ENCODE assay signal across 19 cellular contexts in the genomic region with DNA sequence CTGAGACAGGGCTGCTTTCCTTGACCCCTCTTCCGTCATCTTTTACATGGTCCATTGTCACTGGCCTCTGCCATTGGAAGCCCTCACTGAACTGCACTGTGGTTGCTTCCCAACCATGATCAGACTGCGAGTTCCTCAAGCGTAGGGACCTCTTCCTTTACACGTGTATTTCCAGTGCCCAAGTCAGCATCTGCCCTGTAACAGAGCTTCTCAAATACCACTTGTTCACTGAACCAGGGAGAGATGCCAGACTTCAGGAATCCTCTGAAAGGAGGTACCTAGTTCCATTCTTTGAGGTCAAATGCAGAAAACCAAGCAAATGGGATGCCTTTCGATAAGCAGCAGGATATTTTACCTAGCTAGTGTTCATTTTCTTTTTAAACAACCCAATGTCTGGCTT.
DNase-seq lines count a peak whose midpoint lies in the region; ATAC-seq, FAIRE-seq and TF ChIP-seq lines count a peak whose summit lies in the region.
"Had no signal": no experiment of that assay in that cellular context is flagged by ENCODE, and none has a peak within 500 bp of the region (broad histone marks: within the 10 kb centered on the region; RNA-seq: fewer than 3 reads in every experiment).

No MANE protein-coding gene starts in this region.

- H3K36me3 Mint-ChIP-seq in Calu3 (ENCODE audit: insufficient read depth, unreplicated experiment) = peaks cover 39% of the 10 kb centered on the region

- H4K8ac ChIP-seq in neuronal stem cell (ENCODE audit: low read depth, low read length) = no peak overlapping the region

- no peak overlapping the region for H2BK120ac ChIP-seq in neuronal stem cell (ENCODE audit: low read depth, low read length)

- H2BK5ac ChIP-seq in neuronal stem cell (ENCODE audit: low read length) = no peak overlapping the region

- H3K4me3 ChIP-seq in kidney epithelial cell (ENCODE audit: low read depth, low read length) (no peak overlapping the region), neuronal stem cell (ENCODE audit: low read length in 2 of 2) (no peak overlapping the region)

- no peak for TF ChIP-seq CTCF in Calu3 (IDR thresholded peaks at IDR 0.05; ENCODE audit: unreplicated experiment)
- TF ChIP-seq CTCF in kidney epithelial cell (IDR thresholded peaks at IDR 0.05; ENCODE audit: insufficient read depth, low read length, poor library complexity, severe bottlenecking) = no peak

- no peak overlapping the region for H4K91ac ChIP-seq in neuronal stem cell (ENCODE audit: low read depth, low read length, poor library complexity)

- H3K18ac ChIP-seq in neuronal stem cell (ENCODE audit: low read length) = peak overlapping the region; percentile 77

- H3K4me1 Mint-ChIP-seq in Calu3 (ENCODE audit: low read depth, unreplicated experiment) = peaks cover 15% of the 10 kb centered on the region

- no peaks in the 10 kb centered on the region for H3K27me3 Mint-ChIP-seq in Calu3 (ENCODE audit: unreplicated experiment)

- H3K9me3 Mint-ChIP-seq in Calu3 (ENCODE audit: low read depth, unreplicated experiment) = no peaks in the 10 kb centered on the region
- H3K9me3 Mint-ChIP-seq: H9 had no signal

- WGBS in neuronal stem cell (ENCODE audit: extremely low coverage in 2 of 2, insufficient read length in 2 of 2, insufficient replicate concordance in 1 of 2), 2 donors = no CpG with 5 or more reads among the region's 5 CpGs

- FAIRE-seq in RCC 7860 (lab: Jason Lieb, UNC) = peak; percentile 90
- FAIRE-seq: HTR-8/SVneo had no signal

- H3K27ac ChIP-seq in neuronal stem cell (replicated peaks; ENCODE audit: low read length) = no peak overlapping the region
- H3K27ac ChIP-seq: RWPE1 had no signal

- no peak for ATAC-seq in GM18502 (IDR thresholded peaks at IDR 0.05; ENCODE audit: poor library complexity, unreplicated experiment)
- ATAC-seq: SK-N-SH treated with all-trans-retinoic acid at 6 μM for 48 hours had no signal

- intact Hi-C loops in Calu3 (cut with micrococcal nuclease; ENCODE audit: unreplicated experiment) = no loop called here

- H3K27me3 ChIP-seq in kidney epithelial cell (ENCODE audit: control insufficient read depth, insufficient read depth, low read length) (no peaks in the 10 kb centered on the region), neuronal stem cell (ENCODE audit: control insufficient read depth in 3 of 3, insufficient read depth in 3 of 3, low read depth in 1 of 3, low read length in 3 of 3) (no peaks in the 10 kb centered on the region)

- H3K14ac ChIP-seq in neuronal stem cell (ENCODE audit: low read length) = no peak overlapping the region

- BruUV-seq in Calu3 (replicated peaks; lab: Mats Ljungman, UMichigan) = no TSS peak

- H3K36me3 ChIP-seq in kidney epithelial cell (ENCODE audit: control insufficient read depth, insufficient read depth, low read length) (peaks cover 3% of the 10 kb centered on the region), neuronal stem cell (replicated peaks in 1 of 2; ENCODE audit: control insufficient read depth in 2 of 2, insufficient read depth in 2 of 2, low read length in 2 of 2) (peaks cover 0 to 83% of the 10 kb centered on the region in 2 donors)

- no peak overlapping the region for H2AK5ac ChIP-seq in neuronal stem cell (ENCODE audit: low read depth, low read length)

- no peak overlapping the region for H3K4ac ChIP-seq in neuronal stem cell (ENCODE audit: low read length)

- no peak overlapping the region for H3K9ac ChIP-seq in neuronal stem cell (ENCODE audit: low read depth, low read length, poor library complexity)

- peak overlapping the region; percentile 92 for H2BK12ac ChIP-seq in neuronal stem cell (ENCODE audit: low read length)

- H3K4me1 ChIP-seq in neuronal stem cell (ENCODE audit: control insufficient read depth in 2 of 2, insufficient read depth in 1 of 2, low read depth in 1 of 2, low read length in 2 of 2) = peaks cover 0 to 9% of the 10 kb centered on the region in 2 donors

- no peak overlapping the region for H3K4me2 ChIP-seq in neuronal stem cell (ENCODE audit: insufficient read depth, low read length, poor library complexity, severe bottlenecking)

- CTCF ChIA-PET in Calu3 (lab: Charles Lee) = no interaction called here

- H3K4me3 Mint-ChIP-seq in Calu3 (ENCODE audit: low read depth, unreplicated experiment) = no peak overlapping the region
- H3K4me3 Mint-ChIP-seq: H9 had no signal

- no peak overlapping the region for H3K23ac ChIP-seq in neuronal stem cell (ENCODE audit: low read depth, low read length, poor library complexity)

- DNase-seq in Calu3 = no peak
- peak; percentile 78 for DNase-seq in RCC 7860 (ENCODE audit: low spot score)
- peak; percentile 52 for DNase-seq in kidney epithelial cell (ENCODE audit: low read depth)
- DNase-seq in neuronal stem cell (ENCODE audit: low spot score) = no peak
- DNase-seq in MV-4-11 (lab: John Stamatoyannopoulos, UW) = no peak
- no peak for DNase-seq in A172 (ENCODE audit: low spot score)
- DNase-seq: GDM1, H9, MM.1S, NCI-H1105 treated with DMSO at 0.1 percent for 48 hours, NCI-H187, NCI-H2107, NCI-H345, NCI-H524 treated with DMSO at 0.1 percent for 48 hours, SIG-M5 had no signal

- no peaks in the 10 kb centered on the region for H3K9me3 ChIP-seq in neuronal stem cell (replicated peaks in 1 of 2; ENCODE audit: control insufficient read depth in 2 of 2, insufficient read depth in 1 of 2, low read depth in 1 of 2, low read length in 2 of 2)

- H2BK15ac ChIP-seq in neuronal stem cell (ENCODE audit: low read length) = no peak overlapping the region

- H3K79me1 ChIP-seq in neuronal stem cell (ENCODE audit: low read depth, low read length) = no peaks in the 10 kb centered on the region

- H2AFZ ChIP-seq in neuronal stem cell (ENCODE audit: low read length) = no peak overlapping the region

- peak overlapping the region; percentile 4 for H3K27ac Mint-ChIP-seq in Calu3 (ENCODE audit: unreplicated experiment)
- H3K27ac Mint-ChIP-seq: H9 had no signal

Comparison
In these comparisons a context has a peak if more than half of its experiments do, and no peak if none do; other contexts are left out.
1. DNase-seq: peak in RCC 7860 (single experiment) and kidney epithelial cell (single experiment); none in Calu3 (single experiment), neuronal stem cell (single experiment), MV-4-11 (single experiment) and A172 (single experiment).